In the genomic region with DNA sequence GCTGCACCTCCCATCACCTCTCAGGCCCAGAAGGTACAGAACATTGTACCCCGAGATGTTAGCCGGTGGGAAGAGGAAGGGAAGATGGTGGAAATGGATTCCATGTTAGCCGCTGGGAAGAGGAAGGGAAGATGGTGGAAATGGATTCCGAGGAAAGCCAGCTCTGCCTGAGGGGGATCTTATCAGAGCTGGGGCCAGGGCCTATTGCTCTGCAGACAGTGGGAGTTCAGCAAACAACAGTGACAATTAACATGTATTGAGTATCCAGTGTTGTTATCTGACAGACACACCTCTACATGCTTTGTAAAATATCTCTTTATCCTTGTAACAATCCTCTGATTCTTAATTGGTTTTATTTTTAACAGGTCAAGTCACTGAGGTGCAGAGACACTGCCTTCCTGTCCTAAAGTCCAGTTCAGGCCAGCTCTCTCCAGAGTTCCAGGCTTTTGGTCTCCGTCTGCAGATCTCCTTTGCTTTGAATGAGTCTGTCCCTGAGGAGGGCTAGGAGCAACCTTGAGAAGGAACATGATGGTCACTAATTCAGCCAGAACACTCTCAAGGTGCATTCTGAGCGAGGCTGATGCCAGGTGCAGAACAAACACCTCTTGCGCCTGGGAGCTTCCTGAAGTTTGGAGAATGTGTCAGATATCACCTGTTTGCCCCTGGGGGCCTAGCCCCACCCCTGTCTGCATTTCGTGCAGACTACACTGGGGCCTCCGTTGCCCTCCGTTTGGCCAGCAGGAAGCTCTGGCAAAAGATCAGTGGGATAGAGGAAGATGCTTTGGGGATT, we compare ENCODE assay signal across 1 cellular context.
TF ChIP-seq lines count a peak whose summit lies in the region.

No MANE protein-coding gene starts in this region.

TF ChIP-seq in GM23338, 12 proteins besides CTCF, POLR2A, EP300 and RAD21 (continued from another document):
- TF ChIP-seq, protein P1, sequence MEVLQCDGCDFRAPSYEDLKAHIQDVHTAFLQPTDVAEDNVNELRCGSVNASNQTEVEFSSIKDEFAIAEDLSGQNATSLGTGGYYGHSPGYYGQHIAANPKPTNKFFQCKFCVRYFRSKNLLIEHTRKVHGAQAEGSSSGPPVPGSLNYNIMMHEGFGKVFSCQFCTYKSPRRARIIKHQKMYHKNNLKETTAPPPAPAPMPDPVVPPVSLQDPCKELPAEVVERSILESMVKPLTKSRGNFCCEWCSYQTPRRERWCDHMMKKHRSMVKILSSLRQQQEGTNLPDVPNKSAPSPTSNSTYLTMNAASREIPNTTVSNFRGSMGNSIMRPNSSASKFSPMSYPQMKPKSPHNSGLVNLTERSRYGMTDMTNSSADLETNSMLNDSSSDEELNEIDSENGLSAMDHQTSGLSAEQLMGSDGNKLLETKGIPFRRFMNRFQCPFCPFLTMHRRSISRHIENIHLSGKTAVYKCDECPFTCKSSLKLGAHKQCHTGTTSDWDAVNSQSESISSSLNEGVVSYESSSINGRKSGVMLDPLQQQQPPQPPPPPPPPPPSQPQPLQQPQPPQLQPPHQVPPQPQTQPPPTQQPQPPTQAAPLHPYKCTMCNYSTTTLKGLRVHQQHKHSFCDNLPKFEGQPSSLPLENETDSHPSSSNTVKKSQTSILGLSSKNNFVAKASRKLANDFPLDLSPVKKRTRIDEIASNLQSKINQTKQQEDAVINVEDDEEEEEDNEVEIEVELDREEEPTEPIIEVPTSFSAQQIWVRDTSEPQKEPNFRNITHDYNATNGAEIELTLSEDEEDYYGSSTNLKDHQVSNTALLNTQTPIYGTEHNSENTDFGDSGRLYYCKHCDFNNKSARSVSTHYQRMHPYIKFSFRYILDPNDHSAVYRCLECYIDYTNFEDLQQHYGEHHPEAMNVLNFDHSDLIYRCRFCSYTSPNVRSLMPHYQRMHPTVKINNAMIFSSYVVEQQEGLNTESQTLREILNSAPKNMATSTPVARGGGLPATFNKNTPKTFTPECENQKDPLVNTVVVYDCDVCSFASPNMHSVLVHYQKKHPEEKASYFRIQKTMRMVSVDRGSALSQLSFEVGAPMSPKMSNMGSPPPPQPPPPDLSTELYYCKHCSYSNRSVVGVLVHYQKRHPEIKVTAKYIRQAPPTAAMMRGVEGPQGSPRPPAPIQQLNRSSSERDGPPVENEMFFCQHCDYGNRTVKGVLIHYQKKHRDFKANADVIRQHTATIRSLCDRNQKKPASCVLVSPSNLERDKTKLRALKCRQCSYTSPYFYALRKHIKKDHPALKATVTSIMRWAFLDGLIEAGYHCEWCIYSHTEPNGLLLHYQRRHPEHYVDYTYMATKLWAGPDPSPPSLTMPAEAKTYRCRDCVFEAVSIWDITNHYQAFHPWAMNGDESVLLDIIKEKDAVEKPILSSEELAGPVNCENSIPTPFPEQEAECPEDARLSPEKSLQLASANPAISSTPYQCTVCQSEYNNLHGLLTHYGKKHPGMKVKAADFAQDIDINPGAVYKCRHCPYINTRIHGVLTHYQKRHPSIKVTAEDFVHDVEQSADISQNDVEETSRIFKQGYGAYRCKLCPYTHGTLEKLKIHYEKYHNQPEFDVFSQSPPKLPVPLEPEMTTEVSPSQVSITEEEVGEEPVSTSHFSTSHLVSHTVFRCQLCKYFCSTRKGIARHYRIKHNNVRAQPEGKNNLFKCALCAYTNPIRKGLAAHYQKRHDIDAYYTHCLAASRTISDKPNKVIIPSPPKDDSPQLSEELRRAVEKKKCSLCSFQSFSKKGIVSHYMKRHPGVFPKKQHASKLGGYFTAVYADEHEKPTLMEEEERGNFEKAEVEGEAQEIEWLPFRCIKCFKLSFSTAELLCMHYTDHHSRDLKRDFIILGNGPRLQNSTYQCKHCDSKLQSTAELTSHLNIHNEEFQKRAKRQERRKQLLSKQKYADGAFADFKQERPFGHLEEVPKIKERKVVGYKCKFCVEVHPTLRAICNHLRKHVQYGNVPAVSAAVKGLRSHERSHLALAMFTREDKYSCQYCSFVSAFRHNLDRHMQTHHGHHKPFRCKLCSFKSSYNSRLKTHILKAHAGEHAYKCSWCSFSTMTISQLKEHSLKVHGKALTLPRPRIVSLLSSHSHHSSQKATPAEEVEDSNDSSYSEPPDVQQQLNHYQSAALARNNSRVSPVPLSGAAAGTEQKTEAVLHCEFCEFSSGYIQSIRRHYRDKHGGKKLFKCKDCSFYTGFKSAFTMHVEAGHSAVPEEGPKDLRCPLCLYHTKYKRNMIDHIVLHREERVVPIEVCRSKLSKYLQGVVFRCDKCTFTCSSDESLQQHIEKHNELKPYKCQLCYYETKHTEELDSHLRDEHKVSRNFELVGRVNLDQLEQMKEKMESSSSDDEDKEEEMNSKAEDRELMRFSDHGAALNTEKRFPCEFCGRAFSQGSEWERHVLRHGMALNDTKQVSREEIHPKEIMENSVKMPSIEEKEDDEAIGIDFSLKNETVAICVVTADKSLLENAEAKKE (CRISPR knock-in tag; IDR thresholded peaks at IDR 0.05): no peak
- TF ChIP-seq, protein P2, sequence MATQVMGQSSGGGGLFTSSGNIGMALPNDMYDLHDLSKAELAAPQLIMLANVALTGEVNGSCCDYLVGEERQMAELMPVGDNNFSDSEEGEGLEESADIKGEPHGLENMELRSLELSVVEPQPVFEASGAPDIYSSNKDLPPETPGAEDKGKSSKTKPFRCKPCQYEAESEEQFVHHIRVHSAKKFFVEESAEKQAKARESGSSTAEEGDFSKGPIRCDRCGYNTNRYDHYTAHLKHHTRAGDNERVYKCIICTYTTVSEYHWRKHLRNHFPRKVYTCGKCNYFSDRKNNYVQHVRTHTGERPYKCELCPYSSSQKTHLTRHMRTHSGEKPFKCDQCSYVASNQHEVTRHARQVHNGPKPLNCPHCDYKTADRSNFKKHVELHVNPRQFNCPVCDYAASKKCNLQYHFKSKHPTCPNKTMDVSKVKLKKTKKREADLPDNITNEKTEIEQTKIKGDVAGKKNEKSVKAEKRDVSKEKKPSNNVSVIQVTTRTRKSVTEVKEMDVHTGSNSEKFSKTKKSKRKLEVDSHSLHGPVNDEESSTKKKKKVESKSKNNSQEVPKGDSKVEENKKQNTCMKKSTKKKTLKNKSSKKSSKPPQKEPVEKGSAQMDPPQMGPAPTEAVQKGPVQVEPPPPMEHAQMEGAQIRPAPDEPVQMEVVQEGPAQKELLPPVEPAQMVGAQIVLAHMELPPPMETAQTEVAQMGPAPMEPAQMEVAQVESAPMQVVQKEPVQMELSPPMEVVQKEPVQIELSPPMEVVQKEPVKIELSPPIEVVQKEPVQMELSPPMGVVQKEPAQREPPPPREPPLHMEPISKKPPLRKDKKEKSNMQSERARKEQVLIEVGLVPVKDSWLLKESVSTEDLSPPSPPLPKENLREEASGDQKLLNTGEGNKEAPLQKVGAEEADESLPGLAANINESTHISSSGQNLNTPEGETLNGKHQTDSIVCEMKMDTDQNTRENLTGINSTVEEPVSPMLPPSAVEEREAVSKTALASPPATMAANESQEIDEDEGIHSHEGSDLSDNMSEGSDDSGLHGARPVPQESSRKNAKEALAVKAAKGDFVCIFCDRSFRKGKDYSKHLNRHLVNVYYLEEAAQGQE (IDR thresholded peaks at IDR 0.05; ENCODE audit: unreplicated experiment): no peak
- TF ChIP-seq STAT1 (IDR thresholded peaks at IDR 0.05; ENCODE audit: unreplicated experiment): no peak
